ENCODE assay signal across 1 cellular context in the genomic region with DNA sequence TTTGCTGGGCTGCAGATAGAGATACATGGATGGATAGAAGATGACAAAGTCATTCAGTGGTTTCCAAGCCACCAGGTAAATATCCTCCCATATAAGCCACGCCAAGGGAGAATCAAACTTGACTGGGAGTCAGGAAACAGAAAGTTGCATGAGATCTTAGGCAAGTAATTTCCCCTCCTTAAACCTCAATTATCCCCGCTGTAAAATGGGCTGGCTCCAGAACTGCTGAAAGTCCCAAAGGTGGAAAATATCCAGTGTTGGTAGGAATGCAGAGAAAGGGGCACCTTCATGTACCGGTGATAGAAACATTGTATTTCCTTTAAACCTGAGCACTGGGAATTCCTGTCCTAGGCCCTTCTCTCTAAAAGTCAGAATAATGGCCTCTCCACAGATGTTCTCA.
TF ChIP-seq lines count a peak whose summit lies in the region.

No MANE protein-coding gene starts in this region.

TF ChIP-seq in HCT116, 20 proteins besides CTCF, POLR2A, EP300 and RAD21:
- 0 out of 2 replicates have a peak, but pooled peaks have one; percentile 16 for TF ChIP-seq JUND (IDR thresholded peaks at IDR 0.05)
TF ChIP-seq in HCT116: peak in this region for 1; not testable (repeated sequence) for 19.
